8 cellular contexts compared by ENCODE assay signal in the genomic region with DNA sequence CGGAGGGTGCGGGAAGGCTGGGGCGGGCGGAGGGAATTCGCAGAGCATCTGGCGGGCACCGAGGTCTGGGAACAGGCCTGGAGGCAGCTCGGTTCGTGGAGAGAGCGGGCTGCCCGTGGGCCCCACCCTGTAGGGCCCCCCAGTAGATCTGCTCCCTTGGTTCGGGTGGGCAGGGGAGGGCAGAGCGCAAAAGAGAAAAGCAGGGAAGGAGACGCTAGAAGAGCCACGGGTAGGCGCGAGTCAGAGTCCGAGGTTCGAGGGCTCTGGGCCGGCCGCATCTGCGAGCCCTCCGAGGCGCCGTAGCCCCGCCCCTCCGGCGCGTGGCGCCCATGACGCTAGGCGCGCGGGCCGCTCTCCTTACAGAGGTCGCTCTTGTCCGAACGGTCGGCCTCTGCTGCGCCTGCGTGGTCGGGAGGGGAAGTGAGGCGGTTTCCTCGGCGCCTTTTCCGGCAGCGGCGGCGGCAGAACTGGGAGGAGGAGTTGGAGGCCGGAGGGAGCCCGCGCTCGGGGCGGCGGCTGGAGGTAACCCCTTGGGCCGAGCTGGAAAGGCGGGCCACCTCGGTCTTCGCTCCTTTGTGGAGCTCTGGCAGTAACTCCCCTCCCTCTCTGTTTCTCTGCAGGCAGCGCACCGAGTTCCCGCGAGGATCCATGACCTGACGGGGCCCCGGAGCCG. TPM values are rescaled to one million over a fixed set of nuclear protein-coding genes. Genes with fewer than 3 reads are reported as not detected.
DNase-seq lines count a peak whose midpoint lies in the region; ATAC-seq, FAIRE-seq and TF ChIP-seq lines count a peak whose summit lies in the region.

ARF6 (plus strand) TSS at position 447 of the 673 bp plus-strand sequence. CDS start 655 bp downstream, outside the sequence.

- no peaks in the 10 kb centered on the region for H3K9me3 Mint-ChIP-seq in T-cell

- H3K9me3 ChIP-seq in adrenal gland (replicated peaks in 1 of 3) (no peaks in the 10 kb centered on the region), heart right ventricle (no peaks in the 10 kb centered on the region), upper lobe of right lung (no peaks in the 10 kb centered on the region)

- peaks cover 34% of the 10 kb centered on the region for H3K36me3 Mint-ChIP-seq in T-cell

- peak; percentile 78 for TF ChIP-seq POLR2A in GM12891 (IDR thresholded peaks at IDR 0.05; ENCODE audit: low read depth, low read length)
- peak; percentile 85 to 97 for TF ChIP-seq POLR2A in adrenal gland (IDR thresholded peaks at IDR 0.05)

- H3K4me3 ChIP-seq in adrenal gland = peak within 1 kb of the TSS; percentile 75 to 95 (median 86)
- H3K4me3 ChIP-seq in heart right ventricle = peak within 1 kb of the TSS; percentile 82 to 100 (median 94)
- peak within 1 kb of the TSS; percentile 86 for H3K4me3 ChIP-seq in upper lobe of right lung

- POLR2A ChIA-PET in T-cell (lab: Charles Lee) = interaction anchor here (0.5 to 1.9 kb wide), 19 partner anchors 24 to 930 kb away, joined by 3 to 15 read pairs (median 4); partner anchors contain the start of gene RPS29 (in 1 of the 2)

- H3K4me3 Mint-ChIP-seq in T-cell = peak within 1 kb of the TSS; percentile 93 to 98 (median 97)

- intact Hi-C loops in adrenal gland (cut with DNase I) (loop anchor here (10.0 kb wide), 1 partner anchor 112 kb away; no protein-coding TSS in a partner anchor), heart right ventricle (cut with DNase I) (loop anchor here in 9 of 10 donors (1.0 to 10.0 kb wide), 7 partner anchors 24 to 215 kb away; no protein-coding TSS in a partner anchor), posterior vena cava (cut with DNase I) (loop anchor here in 1 of 2 donors (10.0 kb wide), 1 partner anchor 112 kb away; no protein-coding TSS in a partner anchor), upper lobe of right lung (cut with DNase I) (loop anchor here (5.0 kb wide), 1 partner anchor 110 kb away; no protein-coding TSS in a partner anchor)

- H3K27ac Mint-ChIP-seq in T-cell = peak within 1 kb of the TSS; percentile 99

- H3K27me3 ChIP-seq in adrenal gland = no peaks in the 10 kb centered on the region
- no peaks in the 10 kb centered on the region for H3K27me3 ChIP-seq in heart right ventricle
- no peaks in the 10 kb centered on the region for H3K27me3 ChIP-seq in upper lobe of right lung

- ATAC-seq in HG02840 (IDR thresholded peaks at IDR 0.05; ENCODE audit: low FRiP score, unreplicated experiment) = peak; percentile 79
- peak; percentile 84 to 89 (median 88) for ATAC-seq in T-cell (replicated peaks in 1 of 4)
- peak; percentile 97 to 100 (median 99) for ATAC-seq in heart right ventricle
- ATAC-seq in upper lobe of right lung = peak; percentile 98

- H3K27me3 Mint-ChIP-seq in T-cell = no peaks in the 10 kb centered on the region

- CTCF ChIA-PET in T-cell (lab: Charles Lee) = interaction anchor here (0.5 to 2.4 kb wide), 17 partner anchors 11 to 223 kb away, joined by 3 to 23 read pairs (median 4); partner anchors contain the start of genes NEMF (in 1 of the 2) and VCPKMT (in 1 of the 2)

- peaks cover 0 to 4% of the 10 kb centered on the region in 2 donors for H3K36me3 ChIP-seq in adrenal gland (replicated peaks in 1 of 2)
- peaks cover 0 to 28% (median 5%) of the 10 kb centered on the region in 9 donors for H3K36me3 ChIP-seq in heart right ventricle
- H3K36me3 ChIP-seq in upper lobe of right lung = peaks cover 24% of the 10 kb centered on the region

- H3K4me1 ChIP-seq in adrenal gland (replicated peaks in 1 of 2) (peaks cover 30 to 40% of the 10 kb centered on the region in 2 donors), heart right ventricle (peaks cover 7 to 45% (median 40%) of the 10 kb centered on the region in 9 donors), upper lobe of right lung (peaks cover 40% of the 10 kb centered on the region)

- FAIRE-seq in GM12891 (lab: Jason Lieb, UNC) = peak; percentile 90

- peak within 1 kb of the TSS; percentile 95 to 100 (median 99) for H3K27ac ChIP-seq in adrenal gland
- peak within 1 kb of the TSS; percentile 98 to 100 (median 100) for H3K27ac ChIP-seq in heart right ventricle
- peak within 1 kb of the TSS; percentile 98 for H3K27ac ChIP-seq in upper lobe of right lung

- DNase-seq in GM12891 (ENCODE audit: insufficient read length, low spot score) (peak; percentile 95), NCI-H1436 treated with DMSO at 0.1 percent for 48 hours (lab: John Stamatoyannopoulos, UW) (peak; percentile 72), T-cell (peak; percentile 81 to 96 (median 90)), adrenal gland (peak; percentile 98 to 99 (median 99)), heart right ventricle (peak; percentile 99 to 100), posterior vena cava (ENCODE audit: low spot score) (peak; percentile 100), upper lobe of right lung (peak; percentile 100)

- peaks cover 29 to 52% (median 32%) of the 10 kb centered on the region in 3 donors for H3K4me1 Mint-ChIP-seq in T-cell

- TF ChIP-seq CTCF in adrenal gland (IDR thresholded peaks at IDR 0.05) = peak in 3 of 6 experiments; percentile 5 to 16 (median 12)
- peak in 5 of 9 donors; percentile 9 to 45 (median 28) for TF ChIP-seq CTCF in heart right ventricle (IDR thresholded peaks at IDR 0.05)
- TF ChIP-seq CTCF in upper lobe of right lung (IDR thresholded peaks at IDR 0.05) = peak; percentile 11

- WGBS in adrenal gland, 4 donors = 0 to 1% (median 0%) methylated on average over 16 to 66 of the region's 66 CpGs
- WGBS in heart right ventricle, 2 donors = 0% methylated on average over 66 of the region's 66 CpGs

TF ChIP-seq in GM12891, 5 proteins besides CTCF, POLR2A, EP300 and RAD21:
- TF ChIP-seq POU2F2 (IDR thresholded peaks at IDR 0.05; ENCODE audit: low read depth, low read length) (peak; percentile 26; the same call in 1 of the 2 replicates), SPI1 (IDR thresholded peaks at IDR 0.05; ENCODE audit: low read depth, low read length) (peak; percentile 88), TAF1 (IDR thresholded peaks at IDR 0.05; ENCODE audit: low read depth, low read length) (peak; percentile 92), PAX5 (IDR thresholded peaks at IDR 0.05; ENCODE audit: insufficient read depth, low read length, severe bottlenecking) (no peak), POLR2AphosphoS5 (IDR thresholded peaks at IDR 0.05; ENCODE audit: low read depth, low read length) (peak; percentile 91)

RNA-seq across cellular contexts. Expression of gene ARF6, which starts in this region (rescaled TPM):
- 46.5 TPM for polyA plus RNA-seq in GM12891 (2012; ENCODE audit: low read depth, missing spikeins)
- total RNA-seq in T-cell (100 to 1,000 TPM in 1 of 5 donors, 10 to 100 TPM in 4; 72.0 to 111 (median 93.6) TPM), adrenal gland (10 to 100 TPM; 27.7 to 65.8 (median 50.9) TPM), heart right ventricle (10 to 100 TPM; 19.0 to 40.5 (median 25.5) TPM), posterior vena cava (10 to 100 TPM; 55.8 to 58.9 TPM), upper lobe of right lung (61.5 TPM)
- polyA plus RNA-seq in adrenal gland (10 to 100 TPM; 13.6 to 49.2 (median 17.9) TPM), heart right ventricle (10 to 100 TPM; 11.0 to 19.7 TPM)

Comparison
In these comparisons a context has a peak if more than half of its experiments do, and no peak if none do; other contexts are left out.
1. Peak in every context shown above with its lines: DNase-seq, ATAC-seq, H3K4me3 ChIP-seq and H3K27ac ChIP-seq.